8 cellular contexts compared by ENCODE assay signal in genomic region chr6:127118505-127119360, GRCh38. TPM values are rescaled to one million over a fixed set of nuclear protein-coding genes. Genes with fewer than 3 reads are reported as not detected.
DNase-seq lines count a peak whose midpoint lies in the region; ATAC-seq and TF ChIP-seq lines count a peak whose summit lies in the region.

TSS of gene RSPO3 (plus strand) at chr6:127118671. CDS start at chr6:127119193, 522 bp downstream.

- H3K4me3 ChIP-seq in WI38 (ENCODE audit: low read depth, low read length) (peak within 1 kb of the TSS; percentile 51), fibroblast of villous mesenchyme (ENCODE audit: low read depth, low read length) (peak within 1 kb of the TSS; percentile 57), neutrophil (ENCODE audit: low read depth in 1 of 2, low read length in 1 of 2) (peak within 1 kb of the TSS; percentile 0 to 30)

- no peak for TF ChIP-seq CTCF in WI38 (IDR thresholded peaks at IDR 0.05; ENCODE audit: low read depth, low read length)
- TF ChIP-seq CTCF in fibroblast of villous mesenchyme (IDR thresholded peaks at IDR 0.05; ENCODE audit: insufficient read depth, low read depth, low read length), result no peak
- TF ChIP-seq CTCF in neutrophil (IDR thresholded peaks at IDR 0.05), result no peak

- ATAC-seq in HG02970 (IDR thresholded peaks at IDR 0.05; ENCODE audit: low FRiP score, unreplicated experiment) (peak; percentile 7), HG03139 (IDR thresholded peaks at IDR 0.05; ENCODE audit: unreplicated experiment) (no peak), GM19397 (IDR thresholded peaks at IDR 0.05; ENCODE audit: unreplicated experiment) (no peak)

- no peaks in the 10 kb centered on the region for H3K9me3 ChIP-seq in neutrophil

- no peak within 1 kb of the TSS for H3K27ac ChIP-seq in neutrophil

- peaks cover 18 to 26% of the 10 kb centered on the region in 2 experiments for H3K4me1 ChIP-seq in neutrophil (ENCODE audit: control insufficient read depth in 1 of 2, insufficient read depth in 1 of 2, low read depth in 1 of 2, low read length in 1 of 2)

- DNase-seq in SKM-1 treated with dmso at 0.1 percent for 144 hours (lab: John Stamatoyannopoulos, UW; ENCODE audit: unreplicated experiment) (peak; percentile 16), SKM-1 (lab: John Stamatoyannopoulos, UW; ENCODE audit: unreplicated experiment) (no peak), fibroblast of villous mesenchyme (ENCODE audit: low read depth) (peak; percentile 41)

- no peaks in the 10 kb centered on the region for H3K36me3 ChIP-seq in neutrophil

- H3K27me3 ChIP-seq in neutrophil, result peaks cover 100% of the 10 kb centered on the region

RNA-seq across cellular contexts. Expression of gene RSPO3, which starts in this region (rescaled TPM):
- total RNA-seq in fibroblast of villous mesenchyme, result 0.32 and 4.7 TPM in 2 replicates
